ENCODE assay signal across 22 cellular contexts in genomic region chr9:98521141-98521540, GRCh38.
DNase-seq lines count a peak whose midpoint lies in the region; TF ChIP-seq lines count a peak whose summit lies in the region.
"Had no signal": no experiment of that assay in that cellular context is flagged by ENCODE, and none has a peak within 500 bp of the region (broad histone marks: within the 10 kb centered on the region; RNA-seq: fewer than 3 reads in every experiment).

No MANE protein-coding gene starts in this region.

- H3K27me3 Mint-ChIP-seq in immature natural killer cell (ENCODE audit: low read depth in 3 of 3) (peaks cover 2 to 17% (median 5%) of the 10 kb centered on the region in 3 donors), mesothelial cell of epicardium (ENCODE audit: low read depth) (peaks cover 36% of the 10 kb centered on the region)

- H3K4me1 Mint-ChIP-seq in immature natural killer cell (no peaks in the 10 kb centered on the region), mesothelial cell of epicardium (no peaks in the 10 kb centered on the region)
- H3K4me1 Mint-ChIP-seq: activated naive CD8-positive, alpha-beta T cell treated with anti-CD3 and anti-CD28 coated beads, Interleukin-2, amount 50 U/mL, for 24 hours had no signal

- peaks cover 2% of the 10 kb centered on the region for H3K27me3 ChIP-seq in mammary epithelial cell (ENCODE audit: insufficient read depth, low read length)
- H3K27me3 ChIP-seq: uterus had no signal

- DNase-seq in AG04449 (ENCODE audit: low read depth, low spot score) (peak; percentile 45), HK-2 (ENCODE audit: unreplicated experiment) (peak; percentile 40), mammary epithelial cell (peak; percentile 23), inferior parietal cortex (ENCODE audit: extremely low spot score) (peak; percentile 53), immature natural killer cell (no peak), GDM1 (lab: John Stamatoyannopoulos, UW) (no peak), NCI-H146 treated with DMSO at 0.1 percent for 48 hours (lab: John Stamatoyannopoulos, UW; ENCODE audit: unreplicated experiment) (no peak), mesothelial cell of epicardium (ENCODE audit: low spot score in 2 of 2, unreplicated experiment in 2 of 2) (no peak)
- DNase-seq: activated naive CD8-positive, alpha-beta T cell treated with anti-CD3 and anti-CD28 coated beads, Interleukin-2, amount 50 U/mL, for 24 hours; activated T-cell treated with anti-CD3 and anti-CD28 coated beads, Interleukin-2, amount 50 U/mL, for 4 hours; DMS153; H7; islet precursor cell; midbrain; NCI-H1930; NCI-H748 treated with DMSO at 0.1 percent for 48 hours; stimulated activated naive CD4-positive, alpha-beta T cell treated with Interleukin-2 at 50 U/mL for 16 hours; uterus had no signal

- CTCF ChIA-PET in AG04449 (lab: Yijun Ruan, JAX), result no interaction called here
- CTCF ChIA-PET in mammary epithelial cell (lab: Charles Lee; ENCODE audit: low non-redundant PET), result no interaction called here

- H3K36me3 Mint-ChIP-seq in immature natural killer cell (no peaks in the 10 kb centered on the region), mesothelial cell of epicardium (no peaks in the 10 kb centered on the region)

- H3K36me3 ChIP-seq in mammary epithelial cell (ENCODE audit: insufficient read depth, low read length), result no peaks in the 10 kb centered on the region
- H3K36me3 ChIP-seq: gastroesophageal sphincter, neutrophil, uterus had no signal

- no peak overlapping the region for H3K4me3 ChIP-seq in AG04449 (ENCODE audit: low read depth, low read length)
- H3K4me3 ChIP-seq in mammary epithelial cell (replicated peaks in 1 of 3; ENCODE audit: insufficient read depth in 1 of 3, low read depth in 2 of 3, low read length in 3 of 3), result no peak overlapping the region
- H3K4me3 ChIP-seq: gastroesophageal sphincter, skin epidermis, uterus had no signal

- no peaks in the 10 kb centered on the region for H3K9me3 ChIP-seq in mammary epithelial cell (replicated peaks; ENCODE audit: insufficient read depth, low read length)
- H3K9me3 ChIP-seq: neutrophil, uterus had no signal

- no peak overlapping the region for H2AFZ ChIP-seq in mammary epithelial cell (ENCODE audit: low read depth, low read length)

- TF ChIP-seq CTCF in AG04449 (IDR thresholded peaks at IDR 0.05; ENCODE audit: insufficient read depth, low read length, missing control alignments) (no peak), mammary epithelial cell (conservative IDR thresholded peaks at IDR 0.05 in 1 of 2, IDR thresholded peaks at IDR 0.05 in 1 of 2; ENCODE audit: extremely low read depth in 1 of 2, insufficient read depth in 1 of 2, low read depth in 1 of 2, low read length in 2 of 2) (no peak), mesothelial cell of epicardium (IDR thresholded peaks at IDR 0.05; ENCODE audit: unreplicated experiment) (no peak)

- dilution Hi-C loops in mammary epithelial cell (cut with HindIII; ENCODE audit: low sequenced_read_pairs), result no loop called here

- no peaks in the 10 kb centered on the region for H3K4me1 ChIP-seq in mammary epithelial cell (ENCODE audit: insufficient read depth, low read length)
- H3K4me1 ChIP-seq: gastroesophageal sphincter, uterus had no signal

- intact Hi-C loops in mammary epithelial cell (cut with micrococcal nuclease), result loop anchor here (5.0 kb wide), 1 partner anchor 69 kb away; no protein-coding TSS in a partner anchor

- no TSS peak for BruUV-seq in mammary epithelial cell (replicated peaks; lab: Mats Ljungman, UMichigan)

- no peak overlapping the region for H3K27ac ChIP-seq in mammary epithelial cell (ENCODE audit: insufficient read depth, low read depth, low read length)
- H3K27ac ChIP-seq: gastroesophageal sphincter, neutrophil, skin epidermis, uterus had no signal

- POLR2A ChIA-PET in AG04449 (lab: Yijun Ruan, JAX), result no interaction called here

- H3K79me2 ChIP-seq in mammary epithelial cell (ENCODE audit: insufficient read depth, low read length), result no peaks in the 10 kb centered on the region

- H3K9me3 Mint-ChIP-seq in immature natural killer cell (no peaks in the 10 kb centered on the region), mesothelial cell of epicardium (no peaks in the 10 kb centered on the region)
- H3K9me3 Mint-ChIP-seq: activated T-cell treated with anti-CD3 and anti-CD28 coated beads, Interleukin-2, amount 50 U/mL, for 4 hours; dendritic cell treated with granulocyte-macrophage colony-stimulating factor and Interleukin-4, amounts not matched to agents 40 ng/mL and 50 ng/mL, for 4 days had no signal

- H3K4me3 Mint-ChIP-seq in immature natural killer cell, result no peak overlapping the region
- no peak overlapping the region for H3K4me3 Mint-ChIP-seq in mesothelial cell of epicardium
- H3K4me3 Mint-ChIP-seq: activated naive CD8-positive, alpha-beta T cell treated with anti-CD3 and anti-CD28 coated beads, Interleukin-2, amount 50 U/mL, for 24 hours; activated T-cell treated with anti-CD3 and anti-CD28 coated beads, Interleukin-2, amount 50 U/mL, for 4 hours; dendritic cell treated with granulocyte-macrophage colony-stimulating factor and Interleukin-4, amounts not matched to agents 40 ng/mL and 50 ng/mL, for 4 days had no signal

- H3K9ac ChIP-seq in mammary epithelial cell (ENCODE audit: insufficient read depth, low read length), result no peak overlapping the region

- H3K4me2 ChIP-seq in mammary epithelial cell (ENCODE audit: insufficient read depth, low read depth, low read length), result no peak overlapping the region

- H4K20me1 ChIP-seq in mammary epithelial cell (ENCODE audit: insufficient read depth, low read length), result no peaks in the 10 kb centered on the region

- WGBS in mammary epithelial cell (ENCODE audit: low coverage, missing lambda C conversion rate), result 56% methylated on average over 3 of the region's 3 CpGs

- in situ Hi-C loops in mammary epithelial cell (cut with MboI; ENCODE audit: low sequenced_read_pairs in 2 of 2), result no loop called here

- H3K27ac Mint-ChIP-seq in immature natural killer cell (no peak overlapping the region), mesothelial cell of epicardium (no peak overlapping the region)
- H3K27ac Mint-ChIP-seq: activated naive CD8-positive, alpha-beta T cell treated with anti-CD3 and anti-CD28 coated beads, Interleukin-2, amount 50 U/mL, for 24 hours; dendritic cell treated with granulocyte-macrophage colony-stimulating factor and Interleukin-4, amounts not matched to agents 40 ng/mL and 50 ng/mL, for 4 days had no signal

Comparison
In these comparisons a context has a peak if more than half of its experiments do, and no peak if none do; other contexts are left out.
1. DNase-seq: peak in AG04449 (single experiment), HK-2 (single experiment), mammary epithelial cell (single experiment) and inferior parietal cortex (single experiment); none in immature natural killer cell (0 of 3), GDM1 (single experiment), NCI-H146 treated with DMSO at 0.1 percent for 48 hours (single experiment) and mesothelial cell of epicardium (0 of 2).